Comparison of ENCODE assay signal across 22 cellular contexts in genomic region chr1:192491804-192492554, GRCh38.
DNase-seq lines count a peak whose midpoint lies in the region; ATAC-seq and TF ChIP-seq lines count a peak whose summit lies in the region.
"Had no signal": no experiment of that assay in that cellular context is flagged by ENCODE, and none has a peak within 500 bp of the region (broad histone marks: within the 10 kb centered on the region; RNA-seq: fewer than 3 reads in every experiment).

No MANE protein-coding gene starts in this region.

- no peaks in the 10 kb centered on the region for H3K27me3 ChIP-seq in BE2C
- H3K27me3 ChIP-seq in PC-9 (ENCODE audit: insufficient read depth, low read depth), result no peaks in the 10 kb centered on the region
- no peaks in the 10 kb centered on the region for H3K27me3 ChIP-seq in tibial artery
- H3K27me3 ChIP-seq: BLaER1, pancreas, Peyer's patch had no signal

- peaks cover 6% of the 10 kb centered on the region for H3K9me2 ChIP-seq in PC-9 (ENCODE audit: insufficient read depth)

- no peaks in the 10 kb centered on the region for H3K9me3 Mint-ChIP-seq in Calu3 (ENCODE audit: low read depth, unreplicated experiment)
- H3K9me3 Mint-ChIP-seq: stimulated activated naive CD8-positive, alpha-beta T cell treated with anti-CD3 and anti-CD28 coated beads, Interleukin-15, amount 100 ng/mL, for 72 hours had no signal

- H3K4me1 Mint-ChIP-seq in Calu3 (ENCODE audit: low read depth, unreplicated experiment), result peaks cover 9% of the 10 kb centered on the region
- H3K4me1 Mint-ChIP-seq: stimulated activated naive CD8-positive, alpha-beta T cell treated with anti-CD3 and anti-CD28 coated beads, Interleukin-15, amount 100 ng/mL, for 72 hours had no signal

- ATAC-seq in GM19324 (IDR thresholded peaks at IDR 0.05; ENCODE audit: low FRiP score, unreplicated experiment), result no peak
- ATAC-seq: left cardiac atrium; pancreas; stimulated activated naive CD8-positive, alpha-beta T cell treated with anti-CD3 and anti-CD28 coated beads, Interleukin-15, amount 100 ng/mL, for 72 hours had no signal

- BruUV-seq in PC-9 (replicated peaks; lab: Mats Ljungman, UMichigan) (no TSS peak), Calu3 (replicated peaks; lab: Mats Ljungman, UMichigan) (no TSS peak)

- no peaks in the 10 kb centered on the region for H3K79me2 ChIP-seq in PC-9 (ENCODE audit: low read depth)

- H3K4me3 ChIP-seq in BE2C (ENCODE audit: low read depth, low read length), result no peak overlapping the region
- H3K4me3 ChIP-seq in PC-9, result no peak overlapping the region
- no peak overlapping the region for H3K4me3 ChIP-seq in tibial artery
- H3K4me3 ChIP-seq: BLaER1, HAP-1, pancreas, Peyer's patch had no signal

- DNase-seq in BE2C (no peak), PC-9 (no peak), fibroblast of peridontal ligament (ENCODE audit: extremely low read depth) (peak; percentile 55), renal cortical epithelial cell (ENCODE audit: low read depth) (peak; percentile 88), tibial artery (no peak), OCI-M1 (lab: John Stamatoyannopoulos, UW) (no peak), Calu3 (no peak)
- DNase-seq: activated CD8-positive, alpha-beta memory T cell treated with anti-CD3 and anti-CD28 coated beads for 24 hours; amygdala; EL; hippocampal formation; left cardiac atrium; MV-4-11; NCI-H2107; NCI-H69; pancreas; Peyer's patch; stimulated activated naive CD8-positive, alpha-beta T cell treated with anti-CD3 and anti-CD28 coated beads, Interleukin-15, amount 100 ng/mL, for 72 hours had no signal

- H3K27ac Mint-ChIP-seq in Calu3 (ENCODE audit: unreplicated experiment), result no peak overlapping the region
- H3K27ac Mint-ChIP-seq: stimulated activated naive CD8-positive, alpha-beta T cell treated with anti-CD3 and anti-CD28 coated beads, Interleukin-15, amount 100 ng/mL, for 72 hours had no signal

- CTCF ChIA-PET in PC-9 (lab: Charles Lee), result no interaction called here
- CTCF ChIA-PET in Calu3 (lab: Charles Lee), result no interaction called here

- no peaks in the 10 kb centered on the region for H3F3A ChIP-seq in PC-9 (ENCODE audit: insufficient read depth, low read depth)

- H3K36me3 ChIP-seq in BE2C, result no peaks in the 10 kb centered on the region
- no peaks in the 10 kb centered on the region for H3K36me3 ChIP-seq in PC-9 (ENCODE audit: low read depth)
- no peaks in the 10 kb centered on the region for H3K36me3 ChIP-seq in tibial artery
- H3K36me3 ChIP-seq: BLaER1, HAP-1, pancreas, Peyer's patch had no signal

- H3K36me3 Mint-ChIP-seq in Calu3 (ENCODE audit: insufficient read depth, unreplicated experiment), result no peaks in the 10 kb centered on the region

- H3K4me2 ChIP-seq in PC-9, result no peak overlapping the region
- H3K4me2 ChIP-seq: BLaER1 had no signal

- TF ChIP-seq CTCF in BE2C (IDR thresholded peaks at IDR 0.05; ENCODE audit: low read depth, low read length) (peak; percentile 42), PC-9 (conservative IDR thresholded peaks at IDR 0.05) (no peak), tibial artery (IDR thresholded peaks at IDR 0.05) (no peak), Calu3 (IDR thresholded peaks at IDR 0.05; ENCODE audit: unreplicated experiment) (no peak)

- POLR2A ChIA-PET in PC-9 (lab: Charles Lee; ENCODE audit: unreplicated experiment), result no interaction called here

- H3K4me1 ChIP-seq in BE2C (peaks cover 18% of the 10 kb centered on the region), PC-9 (replicated peaks; ENCODE audit: insufficient read depth) (peaks cover 10% of the 10 kb centered on the region), tibial artery (peaks cover 0 to 38% (median 14%) of the 10 kb centered on the region in 4 donors)
- H3K4me1 ChIP-seq: Peyer's patch had no signal

- no peaks in the 10 kb centered on the region for H3K27me3 Mint-ChIP-seq in Calu3 (ENCODE audit: unreplicated experiment)
- H3K27me3 Mint-ChIP-seq: stimulated activated naive CD8-positive, alpha-beta T cell treated with anti-CD3 and anti-CD28 coated beads, Interleukin-15, amount 100 ng/mL, for 72 hours had no signal

- H3K27ac ChIP-seq in PC-9 (0 out of 2 replicates have a peak overlapping the region, but pooled peaks have one; percentile 6), tibial artery (no peak overlapping the region)
- H3K27ac ChIP-seq: BLaER1, pancreas, VCaP had no signal

- no peaks in the 10 kb centered on the region for H4K20me1 ChIP-seq in PC-9 (ENCODE audit: insufficient read depth)
- H4K20me1 ChIP-seq: BLaER1 had no signal

- intact Hi-C loops in PC-9 (cut with micrococcal nuclease; ENCODE audit: unreplicated experiment), result no loop called here
- intact Hi-C loops in tibial artery (cut with DNase I; ENCODE audit: low total_unique reads), result no loop called here
- intact Hi-C loops in Calu3 (cut with micrococcal nuclease; ENCODE audit: unreplicated experiment), result no loop called here

- H3K9me3 ChIP-seq in BE2C (no peaks in the 10 kb centered on the region), PC-9 (ENCODE audit: insufficient read depth, low read depth) (no peaks in the 10 kb centered on the region), tibial artery (no peaks in the 10 kb centered on the region)
- H3K9me3 ChIP-seq: BLaER1, HAP-1, pancreas, Peyer's patch had no signal

- H3K4me3 Mint-ChIP-seq in Calu3 (ENCODE audit: low read depth, unreplicated experiment), result no peak overlapping the region
- H3K4me3 Mint-ChIP-seq: stimulated activated naive CD8-positive, alpha-beta T cell treated with anti-CD3 and anti-CD28 coated beads, Interleukin-15, amount 100 ng/mL, for 72 hours had no signal

- H2AFZ ChIP-seq in PC-9, result peak overlapping the region; percentile 24

Comparison
In these comparisons a context has a peak if more than half of its experiments do, and no peak if none do; other contexts are left out.
1. DNase-seq: peak in fibroblast of peridontal ligament (single experiment) and renal cortical epithelial cell (single experiment); none in BE2C (single experiment), PC-9 (0 of 2), tibial artery (0 of 2), OCI-M1 (single experiment) and Calu3 (single experiment).